Comparison of ENCODE assay signal across 1 cellular context in the genomic region with DNA sequence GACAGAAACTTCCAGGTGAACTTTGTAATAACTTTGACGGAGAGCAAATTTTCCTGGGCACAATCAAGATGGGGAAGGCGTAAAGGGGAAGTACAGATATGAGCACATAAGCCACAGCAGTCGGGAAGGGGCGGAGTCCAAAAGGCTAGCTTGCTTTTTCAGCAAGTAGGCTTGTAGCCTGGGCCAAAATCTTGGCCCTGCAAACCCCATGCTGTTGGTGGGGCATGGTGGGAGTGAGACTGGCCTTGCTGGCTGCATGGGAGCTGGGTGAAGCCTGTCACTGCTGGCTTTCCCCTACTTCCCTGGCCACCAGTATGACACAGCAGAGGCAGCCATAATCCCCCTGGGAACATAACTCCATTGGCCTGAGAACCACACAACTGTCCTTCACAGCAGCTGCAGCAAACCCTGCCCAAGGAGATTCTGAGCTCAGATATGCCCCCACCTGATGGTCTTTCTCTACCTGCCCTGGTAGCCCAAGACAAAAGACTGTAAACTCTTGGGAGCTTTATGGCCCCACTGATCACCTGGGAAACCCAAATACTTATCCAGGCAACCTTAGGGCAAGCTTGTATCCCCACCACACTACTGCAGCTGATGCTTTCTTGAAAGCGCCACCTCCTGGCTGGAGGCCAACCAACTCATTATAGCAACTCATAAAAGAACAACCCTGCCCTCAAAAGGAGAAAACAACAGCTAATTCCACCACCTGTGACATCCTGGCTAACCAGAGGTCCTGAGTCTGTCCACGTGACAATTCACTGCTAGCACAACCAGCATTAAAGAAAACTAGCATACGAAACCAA.
TF ChIP-seq lines count a peak whose summit lies in the region.

No MANE protein-coding gene starts in this region.

TF ChIP-seq in SK-N-SH treated with all-trans-retinoic acid at 6 μM for 48 hours, 23 proteins besides CTCF, POLR2A, EP300 and RAD21 (continued from another document):
- TF ChIP-seq, protein P1, sequence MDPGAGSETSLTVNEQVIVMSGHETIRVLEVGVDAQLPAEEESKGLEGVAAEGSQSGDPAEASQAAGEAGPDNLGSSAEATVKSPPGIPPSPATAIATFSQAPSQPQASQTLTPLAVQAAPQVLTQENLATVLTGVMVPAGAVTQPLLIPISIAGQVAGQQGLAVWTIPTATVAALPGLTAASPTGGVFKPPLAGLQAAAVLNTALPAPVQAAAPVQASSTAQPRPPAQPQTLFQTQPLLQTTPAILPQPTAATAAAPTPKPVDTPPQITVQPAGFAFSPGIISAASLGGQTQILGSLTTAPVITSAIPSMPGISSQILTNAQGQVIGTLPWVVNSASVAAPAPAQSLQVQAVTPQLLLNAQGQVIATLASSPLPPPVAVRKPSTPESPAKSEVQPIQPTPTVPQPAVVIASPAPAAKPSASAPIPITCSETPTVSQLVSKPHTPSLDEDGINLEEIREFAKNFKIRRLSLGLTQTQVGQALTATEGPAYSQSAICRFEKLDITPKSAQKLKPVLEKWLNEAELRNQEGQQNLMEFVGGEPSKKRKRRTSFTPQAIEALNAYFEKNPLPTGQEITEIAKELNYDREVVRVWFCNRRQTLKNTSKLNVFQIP (CRISPR knock-in tag; IDR thresholded peaks at IDR 0.05; ENCODE audit: borderline replicate concordance, low read depth): no peak
